Comparison of ENCODE assay signal across 16 cellular contexts in the genomic region with DNA sequence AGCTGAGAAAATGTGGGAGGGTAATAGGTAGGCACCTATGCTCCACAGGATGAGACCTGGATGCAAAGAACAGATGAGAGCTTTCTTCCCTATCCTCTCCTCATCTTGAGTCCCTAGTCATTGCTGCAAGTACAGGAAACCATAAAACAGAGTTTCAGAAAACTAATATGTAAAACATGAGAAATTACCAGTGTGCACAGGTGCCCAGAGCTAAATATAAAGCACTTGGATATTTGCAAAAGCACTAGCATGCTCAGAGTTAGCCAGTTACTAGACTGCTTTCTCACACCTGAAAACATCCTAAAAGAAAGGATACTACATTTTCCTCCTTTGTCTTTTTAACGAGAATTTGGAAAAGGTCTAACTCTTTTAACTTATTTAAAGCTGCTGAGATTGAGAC.
DNase-seq lines count a peak whose midpoint lies in the region; ATAC-seq and TF ChIP-seq lines count a peak whose summit lies in the region.
"Had no signal": no experiment of that assay in that cellular context is flagged by ENCODE, and none has a peak within 500 bp of the region (broad histone marks: within the 10 kb centered on the region; RNA-seq: fewer than 3 reads in every experiment).

No MANE protein-coding gene starts in this region.

- H3K36me3 Mint-ChIP-seq in Calu3 (ENCODE audit: insufficient read depth, unreplicated experiment) (peaks cover 5% of the 10 kb centered on the region), WTC11 (no peaks in the 10 kb centered on the region), osteocyte (ENCODE audit: unreplicated experiment) (no peaks in the 10 kb centered on the region)
- H3K36me3 Mint-ChIP-seq: T-cell had no signal

- no peaks in the 10 kb centered on the region for H4K20me1 ChIP-seq in Loucy (ENCODE audit: insufficient read depth, low read length, poor library complexity, severe bottlenecking)
- H4K20me1 ChIP-seq: BLaER1 treated with 17β-estradiol and CSF1 and Interleukin-3, amounts not matched to agents 10 nM and 100 nM had no signal

- no peaks in the 10 kb centered on the region for H3K9me2 ChIP-seq in Loucy (replicated peaks; ENCODE audit: low read depth, low read length)
- H3K9me2 ChIP-seq: SK-N-SH had no signal

- H3K4me1 Mint-ChIP-seq in Calu3 (ENCODE audit: low read depth, unreplicated experiment): peaks cover 68% of the 10 kb centered on the region
- peaks cover 53% of the 10 kb centered on the region for H3K4me1 Mint-ChIP-seq in WTC11
- peaks cover 53% of the 10 kb centered on the region for H3K4me1 Mint-ChIP-seq in osteocyte (ENCODE audit: unreplicated experiment)

- TF ChIP-seq CTCF in Calu3 (IDR thresholded peaks at IDR 0.05; ENCODE audit: unreplicated experiment) (no peak), Loucy (conservative IDR thresholded peaks at IDR 0.05; ENCODE audit: low read length) (no peak), WTC11 (IDR thresholded peaks at IDR 0.05) (no peak), osteocyte (IDR thresholded peaks at IDR 0.05) (no peak)

- no TSS peak for BruUV-seq in Calu3 (replicated peaks; lab: Mats Ljungman, UMichigan)

- no peak for ATAC-seq in WTC11
- ATAC-seq: K562 had no signal

- H3K4me3 Mint-ChIP-seq in Calu3 (ENCODE audit: low read depth, unreplicated experiment) (peak overlapping the region; percentile 22), WTC11 (no peak overlapping the region), osteocyte (ENCODE audit: unreplicated experiment) (no peak overlapping the region)

- no peaks in the 10 kb centered on the region for H3K27me3 ChIP-seq in Loucy (ENCODE audit: insufficient read depth, low read length, poor library complexity, severe bottlenecking)
- H3K27me3 ChIP-seq: BLaER1 treated with 17β-estradiol and CSF1 and Interleukin-3, amounts not matched to agents 10 nM and 100 nM had no signal

- no peaks in the 10 kb centered on the region for H3K36me3 ChIP-seq in Loucy (ENCODE audit: insufficient read depth, low read length)
- H3K36me3 ChIP-seq: BLaER1 treated with 17β-estradiol and CSF1 and Interleukin-3, amounts not matched to agents 10 nM and 100 nM; HAP-1 had no signal

- H3K9ac ChIP-seq in Loucy (ENCODE audit: low read depth, low read length, poor library complexity, severe bottlenecking): peak overlapping the region; percentile 43
- H3K9ac ChIP-seq: BLaER1 treated with 17β-estradiol and CSF1 and Interleukin-3, amounts not matched to agents 10 nM and 100 nM; SK-N-SH had no signal

- peaks cover 33% of the 10 kb centered on the region for H3K4me1 ChIP-seq in Loucy (ENCODE audit: insufficient read depth, low read length, poor library complexity, severe bottlenecking)
- H3K4me1 ChIP-seq: BLaER1 treated with 17β-estradiol and CSF1 and Interleukin-3, amounts not matched to agents 10 nM and 100 nM; HAP-1 had no signal

- CTCF ChIA-PET in Calu3 (lab: Charles Lee) (interaction anchor here (1.0 to 2.0 kb wide), 3 partner anchors 12 to 64 kb away, joined by 5 read pairs; no protein-coding TSS in a partner anchor), WTC11 (lab: Charles Lee) (interaction anchor here (1.2 to 1.4 kb wide), 3 partner anchors 20 to 64 kb away, joined by 4 to 7 read pairs (median 6); no protein-coding TSS in a partner anchor)

- H2AFZ ChIP-seq in Loucy (ENCODE audit: low read length): no peak overlapping the region

- no peak overlapping the region for H3K27ac Mint-ChIP-seq in Calu3 (ENCODE audit: unreplicated experiment)
- H3K27ac Mint-ChIP-seq in WTC11: 0 out of 2 replicates have a peak overlapping the region, but pooled peaks have one; percentile 55
- H3K27ac Mint-ChIP-seq in osteocyte (ENCODE audit: unreplicated experiment): peak overlapping the region; percentile 87

- intact Hi-C loops in Calu3 (cut with micrococcal nuclease; ENCODE audit: unreplicated experiment): loop anchor here (1.0 to 2.0 kb wide), 2 partner anchors 32 to 50 kb away; no protein-coding TSS in a partner anchor

- H3K4me3 ChIP-seq in Loucy (ENCODE audit: low read length, poor library complexity, severe bottlenecking): peak overlapping the region; percentile 10
- H3K4me3 ChIP-seq: BLaER1 treated with 17β-estradiol and CSF1 and Interleukin-3, amounts not matched to agents 10 nM and 100 nM; HAP-1; K562 had no signal

- H3K9me3 Mint-ChIP-seq in Calu3 (ENCODE audit: low read depth, unreplicated experiment): no peaks in the 10 kb centered on the region
- H3K9me3 Mint-ChIP-seq in WTC11: peaks cover 5% of the 10 kb centered on the region; the same call in 1 of the 2 replicates
- no peaks in the 10 kb centered on the region for H3K9me3 Mint-ChIP-seq in osteocyte (ENCODE audit: unreplicated experiment)
- H3K9me3 Mint-ChIP-seq: T-cell had no signal

- no peaks in the 10 kb centered on the region for H3K79me2 ChIP-seq in Loucy (ENCODE audit: insufficient read depth, low read length)

- POLR2A ChIA-PET in WTC11 (lab: Charles Lee): interaction anchor here (1.3 kb wide), 1 partner anchor 9 kb away, joined by 3 read pairs; no protein-coding TSS in a partner anchor

- peak overlapping the region; percentile 53 for H3K4me2 ChIP-seq in Loucy (ENCODE audit: low read depth, low read length, poor library complexity, severe bottlenecking)
- H3K4me2 ChIP-seq: BLaER1 treated with 17β-estradiol and CSF1 and Interleukin-3, amounts not matched to agents 10 nM and 100 nM; SK-N-SH had no signal

- H3K27me3 Mint-ChIP-seq in Calu3 (ENCODE audit: unreplicated experiment): peaks cover 1% of the 10 kb centered on the region
- peaks cover 3% of the 10 kb centered on the region; the same call in 1 of the 2 replicates for H3K27me3 Mint-ChIP-seq in WTC11 (ENCODE audit: low read depth)
- no peaks in the 10 kb centered on the region for H3K27me3 Mint-ChIP-seq in osteocyte (ENCODE audit: unreplicated experiment)
- H3K27me3 Mint-ChIP-seq: T-cell had no signal

- H3F3A ChIP-seq in Loucy (ENCODE audit: low read depth): no peaks in the 10 kb centered on the region

- DNase-seq in Calu3 (no peak), WTC11 (ENCODE audit: low spot score) (no peak), osteocyte (ENCODE audit: extremely low spot score, unreplicated experiment) (no peak), NCI-H2029 treated with DMSO at 0.1 percent for 48 hours (lab: John Stamatoyannopoulos, UW) (no peak)
- DNase-seq in stimulated activated naive CD4-positive, alpha-beta T cell (lab: John Stamatoyannopoulos, UW): no peak
- no peak for DNase-seq in stimulated activated CD4-positive, alpha-beta T cell treated with anti-CD3 and anti-CD28 coated beads, Interleukin-2, amount 100 ng/mL, for 48 hours
- DNase-seq: NCI-H187, NCI-H345, NCI-H526, SHP77 treated with DMSO at 0.1 percent for 48 hours, SK-N-SH had no signal

- no peaks in the 10 kb centered on the region for H3K9me3 ChIP-seq in Loucy (ENCODE audit: insufficient read depth, low read depth, low read length)
- H3K9me3 ChIP-seq: BLaER1 treated with 17β-estradiol and CSF1 and Interleukin-3, amounts not matched to agents 10 nM and 100 nM; HAP-1; SK-N-SH had no signal

TF ChIP-seq in WTC11, 78 proteins besides CTCF, POLR2A, EP300 and RAD21 (continues in another document):
- TF ChIP-seq, protein P1, sequence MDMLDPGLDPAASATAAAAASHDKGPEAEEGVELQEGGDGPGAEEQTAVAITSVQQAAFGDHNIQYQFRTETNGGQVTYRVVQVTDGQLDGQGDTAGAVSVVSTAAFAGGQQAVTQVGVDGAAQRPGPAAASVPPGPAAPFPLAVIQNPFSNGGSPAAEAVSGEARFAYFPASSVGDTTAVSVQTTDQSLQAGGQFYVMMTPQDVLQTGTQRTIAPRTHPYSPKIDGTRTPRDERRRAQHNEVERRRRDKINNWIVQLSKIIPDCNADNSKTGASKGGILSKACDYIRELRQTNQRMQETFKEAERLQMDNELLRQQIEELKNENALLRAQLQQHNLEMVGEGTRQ (CRISPR knock-in tag; IDR thresholded peaks at IDR 0.05): no peak
- TF ChIP-seq, protein P2, sequence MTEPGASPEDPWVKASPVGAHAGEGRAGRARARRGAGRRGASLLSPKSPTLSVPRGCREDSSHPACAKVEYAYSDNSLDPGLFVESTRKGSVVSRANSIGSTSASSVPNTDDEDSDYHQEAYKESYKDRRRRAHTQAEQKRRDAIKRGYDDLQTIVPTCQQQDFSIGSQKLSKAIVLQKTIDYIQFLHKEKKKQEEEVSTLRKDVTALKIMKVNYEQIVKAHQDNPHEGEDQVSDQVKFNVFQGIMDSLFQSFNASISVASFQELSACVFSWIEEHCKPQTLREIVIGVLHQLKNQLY (CRISPR knock-in tag; IDR thresholded peaks at IDR 0.05): no peak
- no peak for TF ChIP-seq JAZF1 (CRISPR knock-in tag; IDR thresholded peaks at IDR 0.05)
- no peak for TF ChIP-seq NR1H2 (CRISPR knock-in tag; IDR thresholded peaks at IDR 0.05)
- TF ChIP-seq MXD4 (CRISPR knock-in tag; IDR thresholded peaks at IDR 0.05; ENCODE audit: borderline replicate concordance): no peak
- TF ChIP-seq, protein P3, sequence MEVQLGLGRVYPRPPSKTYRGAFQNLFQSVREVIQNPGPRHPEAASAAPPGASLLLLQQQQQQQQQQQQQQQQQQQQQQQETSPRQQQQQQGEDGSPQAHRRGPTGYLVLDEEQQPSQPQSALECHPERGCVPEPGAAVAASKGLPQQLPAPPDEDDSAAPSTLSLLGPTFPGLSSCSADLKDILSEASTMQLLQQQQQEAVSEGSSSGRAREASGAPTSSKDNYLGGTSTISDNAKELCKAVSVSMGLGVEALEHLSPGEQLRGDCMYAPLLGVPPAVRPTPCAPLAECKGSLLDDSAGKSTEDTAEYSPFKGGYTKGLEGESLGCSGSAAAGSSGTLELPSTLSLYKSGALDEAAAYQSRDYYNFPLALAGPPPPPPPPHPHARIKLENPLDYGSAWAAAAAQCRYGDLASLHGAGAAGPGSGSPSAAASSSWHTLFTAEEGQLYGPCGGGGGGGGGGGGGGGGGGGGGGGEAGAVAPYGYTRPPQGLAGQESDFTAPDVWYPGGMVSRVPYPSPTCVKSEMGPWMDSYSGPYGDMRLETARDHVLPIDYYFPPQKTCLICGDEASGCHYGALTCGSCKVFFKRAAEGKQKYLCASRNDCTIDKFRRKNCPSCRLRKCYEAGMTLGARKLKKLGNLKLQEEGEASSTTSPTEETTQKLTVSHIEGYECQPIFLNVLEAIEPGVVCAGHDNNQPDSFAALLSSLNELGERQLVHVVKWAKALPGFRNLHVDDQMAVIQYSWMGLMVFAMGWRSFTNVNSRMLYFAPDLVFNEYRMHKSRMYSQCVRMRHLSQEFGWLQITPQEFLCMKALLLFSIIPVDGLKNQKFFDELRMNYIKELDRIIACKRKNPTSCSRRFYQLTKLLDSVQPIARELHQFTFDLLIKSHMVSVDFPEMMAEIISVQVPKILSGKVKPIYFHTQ (CRISPR knock-in tag; IDR thresholded peaks at IDR 0.05): no peak
- no peak for TF ChIP-seq FOXJ3 (CRISPR knock-in tag; IDR thresholded peaks at IDR 0.05; ENCODE audit: borderline replicate concordance)
- TF ChIP-seq CREM (CRISPR knock-in tag; IDR thresholded peaks at IDR 0.05): no peak
- TF ChIP-seq SMAD4 (CRISPR knock-in tag; IDR thresholded peaks at IDR 0.05): no peak
- no peak for TF ChIP-seq GTF2I (CRISPR knock-in tag; conservative IDR thresholded peaks at IDR 0.05)
